ENCODE assay signal across 1 cellular context in genomic region chr1:151534662-151535278, GRCh38.
TF ChIP-seq lines count a peak whose summit lies in the region.

No MANE protein-coding gene starts in this region.

TF ChIP-seq in HepG2, 621 proteins besides CTCF, POLR2A, EP300 and RAD21 (continued from another document and continues in another):
- TF ChIP-seq, protein P1, sequence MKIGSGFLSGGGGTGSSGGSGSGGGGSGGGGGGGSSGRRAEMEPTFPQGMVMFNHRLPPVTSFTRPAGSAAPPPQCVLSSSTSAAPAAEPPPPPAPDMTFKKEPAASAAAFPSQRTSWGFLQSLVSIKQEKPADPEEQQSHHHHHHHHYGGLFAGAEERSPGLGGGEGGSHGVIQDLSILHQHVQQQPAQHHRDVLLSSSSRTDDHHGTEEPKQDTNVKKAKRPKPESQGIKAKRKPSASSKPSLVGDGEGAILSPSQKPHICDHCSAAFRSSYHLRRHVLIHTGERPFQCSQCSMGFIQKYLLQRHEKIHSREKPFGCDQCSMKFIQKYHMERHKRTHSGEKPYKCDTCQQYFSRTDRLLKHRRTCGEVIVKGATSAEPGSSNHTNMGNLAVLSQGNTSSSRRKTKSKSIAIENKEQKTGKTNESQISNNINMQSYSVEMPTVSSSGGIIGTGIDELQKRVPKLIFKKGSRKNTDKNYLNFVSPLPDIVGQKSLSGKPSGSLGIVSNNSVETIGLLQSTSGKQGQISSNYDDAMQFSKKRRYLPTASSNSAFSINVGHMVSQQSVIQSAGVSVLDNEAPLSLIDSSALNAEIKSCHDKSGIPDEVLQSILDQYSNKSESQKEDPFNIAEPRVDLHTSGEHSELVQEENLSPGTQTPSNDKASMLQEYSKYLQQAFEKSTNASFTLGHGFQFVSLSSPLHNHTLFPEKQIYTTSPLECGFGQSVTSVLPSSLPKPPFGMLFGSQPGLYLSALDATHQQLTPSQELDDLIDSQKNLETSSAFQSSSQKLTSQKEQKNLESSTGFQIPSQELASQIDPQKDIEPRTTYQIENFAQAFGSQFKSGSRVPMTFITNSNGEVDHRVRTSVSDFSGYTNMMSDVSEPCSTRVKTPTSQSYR (CRISPR knock-in tag; IDR thresholded peaks at IDR 0.05; ENCODE audit: borderline replicate concordance), result no peak
- TF ChIP-seq PHF20 (CRISPR knock-in tag; IDR thresholded peaks at IDR 0.05), result no peak
- no peak for TF ChIP-seq ZEB1 (IDR thresholded peaks at IDR 0.05; ENCODE audit: insufficient replicate concordance, low read depth)
- no peak for TF ChIP-seq TBX3 (IDR thresholded peaks at IDR 0.05; ENCODE audit: borderline replicate concordance)
- TF ChIP-seq CREM (IDR thresholded peaks at IDR 0.05), result no peak
- no peak for TF ChIP-seq CREM (CRISPR knock-in tag; IDR thresholded peaks at IDR 0.05)
- TF ChIP-seq RBFOX2 (IDR thresholded peaks at IDR 0.05; ENCODE audit: low read depth, low read length), result no peak
- TF ChIP-seq ZNF572 (CRISPR knock-in tag; IDR thresholded peaks at IDR 0.05), result 0 out of 2 replicates have a peak, but pooled peaks have one; percentile 32
- TF ChIP-seq STAT6 (CRISPR knock-in tag; IDR thresholded peaks at IDR 0.05; ENCODE audit: borderline replicate concordance), result no peak
- no peak for TF ChIP-seq ZNF44 (CRISPR knock-in tag; IDR thresholded peaks at IDR 0.05)
- no peak for TF ChIP-seq ZNF253 (CRISPR knock-in tag; IDR thresholded peaks at IDR 0.05; ENCODE audit: borderline replicate concordance)
- TF ChIP-seq ZNF720 (CRISPR knock-in tag; IDR thresholded peaks at IDR 0.05), result no peak
- no peak for TF ChIP-seq RELA (CRISPR knock-in tag; IDR thresholded peaks at IDR 0.05)
- no peak for TF ChIP-seq FOXO1 (CRISPR knock-in tag; IDR thresholded peaks at IDR 0.05)
- TF ChIP-seq ZFP62 (CRISPR knock-in tag; IDR thresholded peaks at IDR 0.05), result no peak
- no peak for TF ChIP-seq MBD4 (IDR thresholded peaks at IDR 0.05; ENCODE audit: borderline replicate concordance, low read length)
- no peak for TF ChIP-seq PBX2 (CRISPR knock-in tag; IDR thresholded peaks at IDR 0.05)
- TF ChIP-seq CEBPB (IDR thresholded peaks at IDR 0.05; ENCODE audit: borderline replicate concordance, low read depth, low read length), result no peak
- TF ChIP-seq NFE2L1 (CRISPR knock-in tag; IDR thresholded peaks at IDR 0.05; ENCODE audit: borderline replicate concordance), result no peak
- no peak for TF ChIP-seq KAT7 (CRISPR knock-in tag; IDR thresholded peaks at IDR 0.05; ENCODE audit: borderline replicate concordance)
- no peak for TF ChIP-seq HNF4G (IDR thresholded peaks at IDR 0.05; ENCODE audit: borderline replicate concordance, low read depth, low read length)
- no peak for TF ChIP-seq HNF4G (CRISPR knock-in tag; IDR thresholded peaks at IDR 0.05; ENCODE audit: borderline replicate concordance, low read depth)
- TF ChIP-seq CC2D1A (CRISPR knock-in tag; IDR thresholded peaks at IDR 0.05), result no peak
- no peak for TF ChIP-seq KDM5B (CRISPR knock-in tag; IDR thresholded peaks at IDR 0.05; ENCODE audit: borderline replicate concordance)
- no peak for TF ChIP-seq PPARG (CRISPR knock-in tag; conservative IDR thresholded peaks at IDR 0.05)
- no peak for TF ChIP-seq TCF12 (IDR thresholded peaks at IDR 0.05)
- no peak for TF ChIP-seq TCF12 (CRISPR knock-in tag; IDR thresholded peaks at IDR 0.05)
- no peak for TF ChIP-seq ZNF30 (CRISPR knock-in tag; IDR thresholded peaks at IDR 0.05)
- no peak for TF ChIP-seq SKIL (CRISPR knock-in tag; IDR thresholded peaks at IDR 0.05; ENCODE audit: borderline replicate concordance)
- TF ChIP-seq AGO2 (optimal IDR thresholded peaks at IDR 0.05; ENCODE audit: low read depth, low read length), result no peak
- TF ChIP-seq, protein P2, sequence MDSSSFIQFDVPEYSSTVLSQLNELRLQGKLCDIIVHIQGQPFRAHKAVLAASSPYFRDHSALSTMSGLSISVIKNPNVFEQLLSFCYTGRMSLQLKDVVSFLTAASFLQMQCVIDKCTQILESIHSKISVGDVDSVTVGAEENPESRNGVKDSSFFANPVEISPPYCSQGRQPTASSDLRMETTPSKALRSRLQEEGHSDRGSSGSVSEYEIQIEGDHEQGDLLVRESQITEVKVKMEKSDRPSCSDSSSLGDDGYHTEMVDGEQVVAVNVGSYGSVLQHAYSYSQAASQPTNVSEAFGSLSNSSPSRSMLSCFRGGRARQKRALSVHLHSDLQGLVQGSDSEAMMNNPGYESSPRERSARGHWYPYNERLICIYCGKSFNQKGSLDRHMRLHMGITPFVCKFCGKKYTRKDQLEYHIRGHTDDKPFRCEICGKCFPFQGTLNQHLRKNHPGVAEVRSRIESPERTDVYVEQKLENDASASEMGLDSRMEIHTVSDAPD (CRISPR knock-in tag; IDR thresholded peaks at IDR 0.05), result no peak
- 0 out of 2 replicates have a peak, but pooled peaks have one; percentile 42 for TF ChIP-seq THAP11 (CRISPR knock-in tag; IDR thresholded peaks at IDR 0.05)
- TF ChIP-seq ZGPAT (CRISPR knock-in tag; IDR thresholded peaks at IDR 0.05), result no peak
- TF ChIP-seq, protein P3, sequence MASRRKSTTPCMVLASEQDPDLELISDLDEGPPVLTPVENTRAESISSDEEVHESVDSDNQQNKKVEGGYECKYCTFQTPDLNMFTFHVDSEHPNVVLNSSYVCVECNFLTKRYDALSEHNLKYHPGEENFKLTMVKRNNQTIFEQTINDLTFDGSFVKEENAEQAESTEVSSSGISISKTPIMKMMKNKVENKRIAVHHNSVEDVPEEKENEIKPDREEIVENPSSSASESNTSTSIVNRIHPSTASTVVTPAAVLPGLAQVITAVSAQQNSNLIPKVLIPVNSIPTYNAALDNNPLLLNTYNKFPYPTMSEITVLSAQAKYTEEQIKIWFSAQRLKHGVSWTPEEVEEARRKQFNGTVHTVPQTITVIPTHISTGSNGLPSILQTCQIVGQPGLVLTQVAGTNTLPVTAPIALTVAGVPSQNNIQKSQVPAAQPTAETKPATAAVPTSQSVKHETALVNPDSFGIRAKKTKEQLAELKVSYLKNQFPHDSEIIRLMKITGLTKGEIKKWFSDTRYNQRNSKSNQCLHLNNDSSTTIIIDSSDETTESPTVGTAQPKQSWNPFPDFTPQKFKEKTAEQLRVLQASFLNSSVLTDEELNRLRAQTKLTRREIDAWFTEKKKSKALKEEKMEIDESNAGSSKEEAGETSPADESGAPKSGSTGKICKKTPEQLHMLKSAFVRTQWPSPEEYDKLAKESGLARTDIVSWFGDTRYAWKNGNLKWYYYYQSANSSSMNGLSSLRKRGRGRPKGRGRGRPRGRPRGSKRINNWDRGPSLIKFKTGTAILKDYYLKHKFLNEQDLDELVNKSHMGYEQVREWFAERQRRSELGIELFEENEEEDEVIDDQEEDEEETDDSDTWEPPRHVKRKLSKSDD (CRISPR knock-in tag; IDR thresholded peaks at IDR 0.05; ENCODE audit: low read depth), result no peak
- no peak for TF ChIP-seq STAT5B (CRISPR knock-in tag; IDR thresholded peaks at IDR 0.05)
- no peak for TF ChIP-seq ZNF251 (CRISPR knock-in tag; IDR thresholded peaks at IDR 0.05)
- TF ChIP-seq PITX1 (CRISPR knock-in tag; IDR thresholded peaks at IDR 0.05), result no peak
- TF ChIP-seq NFATC3 (CRISPR knock-in tag; IDR thresholded peaks at IDR 0.05), result no peak
- TF ChIP-seq ERF (CRISPR knock-in tag; IDR thresholded peaks at IDR 0.05), result 0 out of 2 replicates have a peak, but pooled peaks have one; percentile 33
- TF ChIP-seq, protein P4, sequence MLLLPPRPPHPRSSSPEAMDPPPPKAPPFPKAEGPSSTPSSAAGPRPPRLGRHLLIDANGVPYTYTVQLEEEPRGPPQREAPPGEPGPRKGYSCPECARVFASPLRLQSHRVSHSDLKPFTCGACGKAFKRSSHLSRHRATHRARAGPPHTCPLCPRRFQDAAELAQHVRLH (CRISPR knock-in tag; IDR thresholded peaks at IDR 0.05; ENCODE audit: borderline replicate concordance, low read depth), result no peak
- TF ChIP-seq NR2F6 (IDR thresholded peaks at IDR 0.05), result no peak
- peak; percentile 31; the same call in 1 of the 2 replicates for TF ChIP-seq NR2F6 (CRISPR knock-in tag; IDR thresholded peaks at IDR 0.05)
- no peak for TF ChIP-seq CREBL2 (CRISPR knock-in tag; IDR thresholded peaks at IDR 0.05; ENCODE audit: borderline replicate concordance)
- no peak for TF ChIP-seq KDM4B (CRISPR knock-in tag; IDR thresholded peaks at IDR 0.05)
- TF ChIP-seq, protein P5, sequence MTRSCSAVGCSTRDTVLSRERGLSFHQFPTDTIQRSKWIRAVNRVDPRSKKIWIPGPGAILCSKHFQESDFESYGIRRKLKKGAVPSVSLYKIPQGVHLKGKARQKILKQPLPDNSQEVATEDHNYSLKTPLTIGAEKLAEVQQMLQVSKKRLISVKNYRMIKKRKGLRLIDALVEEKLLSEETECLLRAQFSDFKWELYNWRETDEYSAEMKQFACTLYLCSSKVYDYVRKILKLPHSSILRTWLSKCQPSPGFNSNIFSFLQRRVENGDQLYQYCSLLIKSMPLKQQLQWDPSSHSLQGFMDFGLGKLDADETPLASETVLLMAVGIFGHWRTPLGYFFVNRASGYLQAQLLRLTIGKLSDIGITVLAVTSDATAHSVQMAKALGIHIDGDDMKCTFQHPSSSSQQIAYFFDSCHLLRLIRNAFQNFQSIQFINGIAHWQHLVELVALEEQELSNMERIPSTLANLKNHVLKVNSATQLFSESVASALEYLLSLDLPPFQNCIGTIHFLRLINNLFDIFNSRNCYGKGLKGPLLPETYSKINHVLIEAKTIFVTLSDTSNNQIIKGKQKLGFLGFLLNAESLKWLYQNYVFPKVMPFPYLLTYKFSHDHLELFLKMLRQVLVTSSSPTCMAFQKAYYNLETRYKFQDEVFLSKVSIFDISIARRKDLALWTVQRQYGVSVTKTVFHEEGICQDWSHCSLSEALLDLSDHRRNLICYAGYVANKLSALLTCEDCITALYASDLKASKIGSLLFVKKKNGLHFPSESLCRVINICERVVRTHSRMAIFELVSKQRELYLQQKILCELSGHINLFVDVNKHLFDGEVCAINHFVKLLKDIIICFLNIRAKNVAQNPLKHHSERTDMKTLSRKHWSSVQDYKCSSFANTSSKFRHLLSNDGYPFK (CRISPR knock-in tag; IDR thresholded peaks at IDR 0.05; ENCODE audit: borderline replicate concordance), result no peak
